Comparison of ENCODE assay signal across 8 cellular contexts in the genomic region with DNA sequence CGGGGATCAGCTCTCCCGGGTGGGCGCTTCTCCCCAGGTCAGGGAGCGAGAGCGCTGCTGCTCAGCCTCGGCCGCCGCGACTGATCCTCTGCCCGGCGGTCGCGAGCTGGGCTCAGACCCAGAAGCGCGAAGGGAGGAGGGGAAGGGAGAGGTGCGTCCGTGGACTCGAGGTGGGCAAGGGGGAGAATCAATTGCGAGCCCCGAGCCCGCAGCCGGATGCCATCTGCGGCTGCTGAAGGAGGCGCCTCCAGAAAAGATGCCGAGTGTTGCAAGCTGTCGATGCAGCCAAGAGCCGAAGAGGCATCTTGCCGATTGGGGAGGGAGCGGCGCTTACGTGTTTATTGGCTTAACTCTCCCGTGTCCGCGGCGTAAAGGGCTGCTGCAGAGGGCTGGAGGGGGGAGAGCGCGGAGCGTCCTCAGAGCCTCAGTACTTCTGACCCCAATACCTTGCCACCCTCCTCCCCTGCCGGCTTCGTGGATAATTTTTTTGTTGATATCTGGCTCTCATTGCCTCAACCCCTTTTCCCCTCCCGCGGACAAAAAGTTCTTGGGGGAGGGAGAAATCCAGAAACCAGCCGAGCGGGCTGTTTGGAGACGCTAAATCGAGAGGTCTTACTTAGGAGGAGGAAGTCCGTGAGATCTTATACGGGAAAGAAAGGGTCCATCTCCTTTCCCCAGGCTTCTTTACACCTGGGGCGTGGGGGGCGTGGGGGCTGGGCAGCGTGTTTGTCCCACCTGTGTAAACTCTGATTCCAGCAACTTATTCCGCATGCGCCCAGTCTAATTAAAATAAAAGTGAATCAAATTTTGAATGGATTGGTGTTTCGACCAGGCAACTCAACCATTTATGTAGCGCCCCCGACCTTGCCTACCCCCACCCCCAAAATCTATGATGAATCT. TPM values are rescaled to one million over a fixed set of nuclear protein-coding genes. Genes with fewer than 3 reads are reported as not detected.
DNase-seq lines count a peak whose midpoint lies in the region; ATAC-seq, FAIRE-seq and TF ChIP-seq lines count a peak whose summit lies in the region.

Gene CADPS (minus strand): TSS at position 314 of the 900 bp plus-strand sequence. CDS start 387 bp downstream, outside the sequence.

- DNase-seq in NCI-H82 treated with DMSO at 0.1 percent for 48 hours (lab: John Stamatoyannopoulos, UW; ENCODE audit: unreplicated experiment) (peak; percentile 84), frontal cortex (ENCODE audit: low spot score in 2 of 2) (peak; percentile 34 to 42), ovary (peak in 3 of 5 donors; percentile 11 to 30 (median 14)), NK-92 (lab: John Stamatoyannopoulos, UW; ENCODE audit: unreplicated experiment) (no peak)
- no peak for DNase-seq in central memory CD4-positive, alpha-beta T cell
- DNase-seq in stimulated activated CD4-positive, alpha-beta T cell treated with anti-CD3 and anti-CD28 coated beads, Interleukin-12 subunit alpha, Interleukin-12 subunit beta, amount 100 ng/mL, for 4 hours: no peak

- WGBS in ovary, 3 donors: 1 to 2% (median 2%) methylated on average over 56 of the region's 56 CpGs

- ATAC-seq in HG03565 (IDR thresholded peaks at IDR 0.05; ENCODE audit: unreplicated experiment): no peak

- H3K27ac ChIP-seq in DOHH2 (ENCODE audit: low read depth, low read length) (peak within 1 kb of the TSS; percentile 89), ovary (no peak within 1 kb of the TSS)

- H3K9me2 ChIP-seq in DOHH2 (replicated peaks; ENCODE audit: control insufficient read depth, low read length): no peaks in the 10 kb centered on the region

- H4K20me1 ChIP-seq in DOHH2 (ENCODE audit: control insufficient read depth, insufficient read depth, low read depth, low read length): no peaks in the 10 kb centered on the region

- H3K4me3 ChIP-seq in DOHH2 (ENCODE audit: low read length): peak within 1 kb of the TSS; percentile 94
- peak within 1 kb of the TSS; percentile 32 for H3K4me3 ChIP-seq in ovary

- no peak for FAIRE-seq in frontal cortex (lab: Jason Lieb, UNC)

- no peak for TF ChIP-seq EP300 in ovary (IDR thresholded peaks at IDR 0.05)

- no peak for TF ChIP-seq POLR2A in ovary (IDR thresholded peaks at IDR 0.05)

- H3K4me2 ChIP-seq in DOHH2 (ENCODE audit: low read length): peak within 1 kb of the TSS; percentile 82

- H3K27me3 ChIP-seq in DOHH2 (ENCODE audit: control insufficient read depth, low read length) (no peaks in the 10 kb centered on the region), ovary (no peaks in the 10 kb centered on the region)

- intact Hi-C loops in ovary (cut with DNase I): no loop called here

- H3K36me3 ChIP-seq in DOHH2 (ENCODE audit: control insufficient read depth, low read length): peaks cover 25% of the 10 kb centered on the region
- H3K36me3 ChIP-seq in ovary: no peaks in the 10 kb centered on the region

- H3K9me3 ChIP-seq in DOHH2 (ENCODE audit: control insufficient read depth, insufficient read depth, low read length) (no peaks in the 10 kb centered on the region), ovary (no peaks in the 10 kb centered on the region)

- H3K4me1 ChIP-seq in DOHH2 (ENCODE audit: control insufficient read depth, low read length): peaks cover 40% of the 10 kb centered on the region
- H3K4me1 ChIP-seq in ovary (ENCODE audit: insufficient read depth): peaks cover 7% of the 10 kb centered on the region

- TF ChIP-seq CTCF in DOHH2 (IDR thresholded peaks at IDR 0.05; ENCODE audit: low read depth, low read length, poor library complexity, severe bottlenecking) (no peak), ovary (IDR thresholded peaks at IDR 0.05) (no peak)

- no peaks in the 10 kb centered on the region for H3F3A ChIP-seq in DOHH2 (ENCODE audit: control insufficient read depth, insufficient read depth)

- H3K79me2 ChIP-seq in DOHH2 (ENCODE audit: control insufficient read depth, low read length): peaks cover 55% of the 10 kb centered on the region

RNA-seq across cellular contexts. Expression of gene CADPS, which starts in this region (rescaled TPM):
- total RNA-seq in frontal cortex (270 TPM), ovary (1 to 10 TPM; 1.5 to 6.8 (median 2.8) TPM)
- polyA plus RNA-seq in ovary: 1 to 10 TPM in 1 of 2 donors, under 1 TPM in 1; 0.90 to 1.1 TPM

Comparison
In these comparisons a context has a peak if more than half of its experiments do, and no peak if none do; other contexts are left out.
1. RNA of gene CADPS (total RNA-seq): 270 TPM in frontal cortex (single experiment); 1.5 to 6.8 TPM in ovary; every median in the first group is over 10 times any median in the second.
2. DNase-seq: peak in NCI-H82 treated with DMSO at 0.1 percent for 48 hours (single experiment), frontal cortex (2 of 2) and ovary (3 of 5); none in central memory CD4-positive, alpha-beta T cell (single experiment), NK-92 (single experiment) and stimulated activated CD4-positive, alpha-beta T cell treated with anti-CD3 and anti-CD28 coated beads, Interleukin-12 subunit alpha, Interleukin-12 subunit beta, amount 100 ng/mL, for 4 hours (single experiment).